Comparison of ENCODE assay signal across 11 cellular contexts in the genomic region with DNA sequence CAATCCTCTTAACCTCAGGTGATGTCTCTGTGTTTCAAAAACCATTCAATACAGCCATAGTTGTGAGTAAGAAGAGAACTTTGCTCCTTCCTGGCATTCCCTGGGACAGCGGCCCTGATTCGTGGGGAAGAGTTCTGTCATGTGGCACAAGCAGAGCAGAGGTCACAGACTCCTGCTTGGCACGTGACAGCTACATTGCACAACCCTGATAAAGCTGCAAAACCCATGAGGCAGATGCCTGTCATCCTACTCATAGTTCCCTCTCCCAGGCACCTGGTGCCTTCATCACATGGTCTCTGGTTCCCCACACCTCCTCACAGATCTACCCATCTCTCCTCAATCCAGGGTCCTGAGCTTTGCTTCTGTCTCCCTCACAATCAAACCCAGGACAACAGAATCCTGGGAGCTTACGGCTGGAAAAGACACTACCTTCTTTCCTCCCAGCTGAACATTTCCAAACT.
DNase-seq lines count a peak whose midpoint lies in the region; ATAC-seq and TF ChIP-seq lines count a peak whose summit lies in the region.
"Had no signal": no experiment of that assay in that cellular context is flagged by ENCODE, and none has a peak within 500 bp of the region (broad histone marks: within the 10 kb centered on the region; RNA-seq: fewer than 3 reads in every experiment).

No MANE protein-coding gene starts in this region.

- H3K4me3 ChIP-seq in adrenal gland (no peak overlapping the region), left ventricle myocardium inferior (no peak overlapping the region), psoas muscle (no peak overlapping the region)
- H3K4me3 ChIP-seq: HAP-1, suprapubic skin had no signal

- no peaks in the 10 kb centered on the region for H3K9me3 ChIP-seq in adrenal gland (replicated peaks in 1 of 3)
- no peaks in the 10 kb centered on the region for H3K9me3 ChIP-seq in left ventricle myocardium inferior (replicated peaks)
- no peaks in the 10 kb centered on the region for H3K9me3 ChIP-seq in psoas muscle
- H3K9me3 ChIP-seq: HAP-1, suprapubic skin had no signal

- H3K4me1 ChIP-seq in adrenal gland (replicated peaks in 1 of 2) (peaks cover 25 to 45% of the 10 kb centered on the region in 2 donors), left ventricle myocardium inferior (peaks cover 100% of the 10 kb centered on the region), psoas muscle (peaks cover 35% of the 10 kb centered on the region)

- no peak for TF ChIP-seq CTCF in adrenal gland (IDR thresholded peaks at IDR 0.05)
- no peak for TF ChIP-seq CTCF in left ventricle myocardium inferior (IDR thresholded peaks at IDR 0.05; ENCODE audit: borderline replicate concordance)
- TF ChIP-seq CTCF in psoas muscle (IDR thresholded peaks at IDR 0.05), result no peak

- TF ChIP-seq POLR2A in adrenal gland (IDR thresholded peaks at IDR 0.05), result no peak

- intact Hi-C loops in adrenal gland (cut with DNase I), result no loop called here
- intact Hi-C loops in left ventricle myocardium inferior (cut with micrococcal nuclease), result no loop called here
- intact Hi-C loops in psoas muscle (cut with DNase I), result no loop called here

- peaks cover 0 to 22% of the 10 kb centered on the region in 2 donors for H3K36me3 ChIP-seq in adrenal gland (replicated peaks in 1 of 2)
- H3K36me3 ChIP-seq in left ventricle myocardium inferior, result peaks cover 70% of the 10 kb centered on the region
- peaks cover 3 to 54% of the 10 kb centered on the region in 2 donors for H3K36me3 ChIP-seq in psoas muscle (ENCODE audit: insufficient read depth in 1 of 2, low read depth in 1 of 2)

- ATAC-seq in psoas muscle (peak; percentile 90 to 95 (median 92)), HG02798 (IDR thresholded peaks at IDR 0.05; ENCODE audit: poor library complexity, unreplicated experiment) (no peak), HG02981 (IDR thresholded peaks at IDR 0.05; ENCODE audit: unreplicated experiment) (no peak)

- peak; percentile 32 for DNase-seq in EH (ENCODE audit: low read depth)
- peak; percentile 69 to 89 (median 83) for DNase-seq in adrenal gland
- DNase-seq in left ventricle myocardium inferior, result peak; percentile 72
- peak; percentile 70 to 76 for DNase-seq in psoas muscle
- DNase-seq in stimulated activated naive CD4-positive, alpha-beta T cell (lab: John Stamatoyannopoulos, UW), result no peak
- DNase-seq in NCI-H2081 (lab: John Stamatoyannopoulos, UW), result no peak
- DNase-seq: activated T-cell treated with anti-CD3 and anti-CD28 coated beads, Interleukin-2, amount 50 U/mL, for 1 hour had no signal

- H3K27ac ChIP-seq in adrenal gland, result peak overlapping the region in 4 of 5 donors; percentile 9 to 52 (median 37)
- peak overlapping the region; percentile 83 for H3K27ac ChIP-seq in left ventricle myocardium inferior (replicated peaks)
- H3K27ac ChIP-seq in psoas muscle, result peak overlapping the region; percentile 66
- H3K27ac ChIP-seq: suprapubic skin had no signal

- WGBS in adrenal gland, 4 donors, result 39 to 42% (median 42%) methylated on average over 4 of the region's 4 CpGs
- WGBS in psoas muscle, 3 donors, result 20 to 36% (median 25%) methylated on average over 4 of the region's 4 CpGs

- no peaks in the 10 kb centered on the region for H3K27me3 ChIP-seq in adrenal gland
- no peaks in the 10 kb centered on the region for H3K27me3 ChIP-seq in left ventricle myocardium inferior (ENCODE audit: low read depth)
- no peaks in the 10 kb centered on the region for H3K27me3 ChIP-seq in psoas muscle (ENCODE audit: insufficient read depth in 3 of 3, low read length in 2 of 3)
- H3K27me3 ChIP-seq: suprapubic skin had no signal

Comparison
In these comparisons a context has a peak if more than half of its experiments do, and no peak if none do; other contexts are left out.
1. DNase-seq: peak in EH (single experiment), adrenal gland (7 of 7), left ventricle myocardium inferior (single experiment) and psoas muscle (2 of 2); none in stimulated activated naive CD4-positive, alpha-beta T cell (0 of 6) and NCI-H2081 (0 of 2).
2. ATAC-seq: peak in psoas muscle (4 of 4); none in HG02798 (single experiment) and HG02981 (single experiment).
3. Peak in every context shown above with its lines, with median percentiles within 50 percentile points of each other: H3K27ac ChIP-seq.